ENCODE assay signal across 8 cellular contexts in the genomic region with DNA sequence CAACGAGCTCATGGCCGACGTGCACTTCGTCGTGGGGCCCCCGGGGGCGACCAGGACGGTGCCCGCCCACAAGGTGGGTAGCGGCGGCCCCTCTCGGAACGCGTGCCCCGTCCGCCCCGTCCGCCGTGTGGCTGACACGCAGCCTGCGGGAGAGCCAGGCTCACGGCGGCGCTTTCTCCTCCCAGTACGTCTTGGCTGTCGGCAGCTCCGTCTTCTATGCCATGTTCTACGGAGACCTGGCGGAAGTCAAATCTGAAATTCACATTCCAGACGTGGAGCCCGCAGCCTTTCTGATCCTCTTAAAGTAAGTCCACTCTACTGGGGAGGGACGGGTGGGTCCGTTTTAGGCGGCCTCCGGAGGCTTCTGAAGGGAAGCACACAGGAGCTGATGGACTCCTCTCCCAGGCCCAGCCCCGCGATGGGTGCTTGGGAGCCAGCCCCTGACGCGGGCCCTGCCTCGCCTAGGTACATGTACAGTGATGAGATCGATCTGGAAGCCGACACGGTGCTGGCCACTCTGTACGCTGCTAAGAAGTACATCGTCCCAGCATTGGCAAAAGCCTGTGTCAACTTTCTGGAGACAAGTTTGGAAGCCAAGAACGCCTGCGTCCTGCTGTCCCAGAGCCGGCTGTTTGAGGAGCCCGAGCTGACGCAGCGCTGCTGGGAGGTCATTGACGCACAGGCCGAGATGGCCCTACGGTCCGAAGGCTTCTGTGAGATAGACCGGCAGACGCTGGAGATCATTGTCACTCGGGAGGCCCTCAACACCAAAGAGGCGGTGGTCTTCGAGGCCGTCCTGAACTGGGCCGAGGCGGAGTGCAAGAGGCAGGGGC. TPM values are rescaled to one million over a fixed set of nuclear protein-coding genes. Genes with fewer than 3 reads are reported as not detected.
DNase-seq lines count a peak whose midpoint lies in the region; ATAC-seq and TF ChIP-seq lines count a peak whose summit lies in the region.

No MANE protein-coding gene starts in this region.

- ATAC-seq in activated naive CD4-positive, alpha-beta T cell treated with anti-CD3 and anti-CD28 coated beads, Interleukin-2, amount 50 U/mL, for 72 hours = no peak
- ATAC-seq in left colon = peak; percentile 32

- H3K27me3 Mint-ChIP-seq in activated naive CD4-positive, alpha-beta T cell treated with anti-CD3 and anti-CD28 coated beads, Interleukin-2, amount 50 U/mL, for 24 hours = no peaks in the 10 kb centered on the region

- peak overlapping the region; percentile 81 to 88 for H3K27ac ChIP-seq in tibial artery

- peak overlapping the region; percentile 79 for H3K4me3 Mint-ChIP-seq in activated naive CD4-positive, alpha-beta T cell treated with anti-CD3 and anti-CD28 coated beads, Interleukin-2, amount 50 U/mL, for 24 hours

- TF ChIP-seq CTCF in astrocyte of the spinal cord (IDR thresholded peaks at IDR 0.05; ENCODE audit: low read depth, low read length) (no peak), tibial artery (IDR thresholded peaks at IDR 0.05) (no peak)

- in situ Hi-C loops in astrocyte of the spinal cord (cut with HindIII; ENCODE audit: low sequenced_read_pairs) = no loop called here

- peaks cover 39% of the 10 kb centered on the region for H3K4me1 Mint-ChIP-seq in activated naive CD4-positive, alpha-beta T cell treated with anti-CD3 and anti-CD28 coated beads, Interleukin-2, amount 50 U/mL, for 24 hours

- H3K9me3 Mint-ChIP-seq in activated naive CD4-positive, alpha-beta T cell treated with anti-CD3 and anti-CD28 coated beads, Interleukin-2, amount 50 U/mL, for 24 hours = no peaks in the 10 kb centered on the region
- no peaks in the 10 kb centered on the region for H3K9me3 Mint-ChIP-seq in activated naive CD4-positive, alpha-beta T cell treated with anti-CD3 and anti-CD28 coated beads, Interleukin-2, amount 50 U/mL, for 72 hours

- intact Hi-C loops in left colon (cut with DNase I, micrococcal nuclease) = no loop called here
- intact Hi-C loops in tibial artery (cut with DNase I; ENCODE audit: low total_unique reads) = loop anchor here (10.0 kb wide), 1 partner anchor 65 kb away; the partner anchor contains the start of gene PACS2

- H3K36me3 ChIP-seq in tibial artery = peaks cover 11 to 47% (median 43%) of the 10 kb centered on the region in 3 donors

- no peaks in the 10 kb centered on the region for H3K27me3 ChIP-seq in tibial artery

- peak overlapping the region; percentile 59 for H3K27ac Mint-ChIP-seq in activated naive CD4-positive, alpha-beta T cell treated with anti-CD3 and anti-CD28 coated beads, Interleukin-2, amount 50 U/mL, for 24 hours
- H3K27ac Mint-ChIP-seq in activated naive CD4-positive, alpha-beta T cell treated with anti-CD3 and anti-CD28 coated beads, Interleukin-2, amount 50 U/mL, for 72 hours = peak overlapping the region in 1 of 2 donors; percentile 41

- H3K36me3 Mint-ChIP-seq in activated naive CD4-positive, alpha-beta T cell treated with anti-CD3 and anti-CD28 coated beads, Interleukin-2, amount 50 U/mL, for 24 hours = no peaks in the 10 kb centered on the region
- H3K36me3 Mint-ChIP-seq in activated naive CD4-positive, alpha-beta T cell treated with anti-CD3 and anti-CD28 coated beads, Interleukin-2, amount 50 U/mL, for 72 hours = peaks cover 0 to 6% of the 10 kb centered on the region in 2 donors

- H3K9me3 ChIP-seq in tibial artery = no peaks in the 10 kb centered on the region

- no peak for DNase-seq in activated naive CD4-positive, alpha-beta T cell treated with anti-CD3 and anti-CD28 coated beads, Interleukin-2, amount 50 U/mL, for 72 hours (ENCODE audit: low spot score in 2 of 2)
- DNase-seq in astrocyte of the spinal cord (ENCODE audit: low read depth, low spot score) (peak; percentile 28), left colon (peak in 1 of 2 donors; percentile 51), tibial artery (no peak), NCI-H526 treated with DMSO at 0.1 percent for 48 hours (lab: John Stamatoyannopoulos, UW) (no peak), HCEC 1CT (no peak), DMS153 (lab: John Stamatoyannopoulos, UW) (no peak)

- peaks cover 5 to 20% (median 14%) of the 10 kb centered on the region in 4 donors for H3K4me1 ChIP-seq in tibial artery

- H3K4me3 ChIP-seq in astrocyte of the spinal cord (ENCODE audit: low read depth, low read length) (peak overlapping the region; percentile 36), tibial artery (peak overlapping the region; percentile 71 to 74)

RNA-seq across cellular contexts. Expression of gene BTBD6, which starts 1.1 kb away (rescaled TPM):
- total RNA-seq in activated naive CD4-positive, alpha-beta T cell treated with anti-CD3 and anti-CD28 coated beads, Interleukin-2, amount 50 U/mL, for 72 hours = 10 to 100 TPM; 15.9 to 22.8 TPM
- total RNA-seq in left colon = 10 to 100 TPM; 52.5 to 53.6 TPM

RNA-seq across cellular contexts. Expression of gene BRF1, which starts 51.4 kb away (rescaled TPM):
- 10 to 100 TPM; 38.2 to 41.7 TPM for total RNA-seq in activated naive CD4-positive, alpha-beta T cell treated with anti-CD3 and anti-CD28 coated beads, Interleukin-2, amount 50 U/mL, for 72 hours
- total RNA-seq in left colon = 10 to 100 TPM; 29.9 to 35.1 TPM
